ENCODE assay signal across 8 cellular contexts in genomic region chr19:4867534-4868285, GRCh38.
DNase-seq lines count a peak whose midpoint lies in the region; ATAC-seq and TF ChIP-seq lines count a peak whose summit lies in the region.

PLIN3 (minus strand) TSS chr19:4867667; CDS start chr19:4861394, 6,273 bp downstream.

- H3K27me3 ChIP-seq in layer of hippocampus (ENCODE audit: control insufficient read depth, insufficient read depth, low read length), result no peaks in the 10 kb centered on the region

- peak within 1 kb of the TSS; percentile 86 for H3K27ac ChIP-seq in layer of hippocampus (ENCODE audit: low read depth, low read length)

- TF ChIP-seq CTCF in GM12875 (IDR thresholded peaks at IDR 0.05; ENCODE audit: borderline replicate concordance, insufficient read depth, low read depth, low read length), result no peak
- no peak for TF ChIP-seq CTCF in choroid plexus epithelial cell (conservative IDR thresholded peaks at IDR 0.05; ENCODE audit: low read depth, low read length)

- peak; percentile 82 for DNase-seq in NCI-H226
- DNase-seq in activated CD4-positive, alpha-beta T cell treated with anti-CD3 and anti-CD28 coated beads for 4 hours, result peak; percentile 90 to 92
- DNase-seq in choroid plexus epithelial cell (ENCODE audit: low read depth), result peak; percentile 98
- DNase-seq in stimulated activated CD4-positive, alpha-beta T cell treated with anti-CD3 and anti-CD28 coated beads, Interleukin-1b, Interleukin-23, amount 100 ng/mL, for 1 hour (ENCODE audit: low read depth in 2 of 2), result peak; percentile 80 to 96
- no peak for DNase-seq in NCI-H1417 treated with DMSO at 0.1 percent for 48 hours (lab: John Stamatoyannopoulos, UW)

- H3K4me3 ChIP-seq in GM12875 (ENCODE audit: low read depth, low read length) (peak within 1 kb of the TSS; percentile 81), choroid plexus epithelial cell (ENCODE audit: low read depth, low read length) (peak within 1 kb of the TSS; percentile 79)

- ATAC-seq in HG02763 (IDR thresholded peaks at IDR 0.05; ENCODE audit: unreplicated experiment), result peak; percentile 85
